ENCODE assay signal across 12 cellular contexts in genomic region chr2:47354013-47354816, GRCh38. TPM values are rescaled to one million over a fixed set of nuclear protein-coding genes. Genes with fewer than 3 reads are reported as not detected.
A peak's percentile ranks its signal among the peaks of the same experiment; 100 is the strongest.
DNase-seq lines count a peak whose midpoint lies in the region; ATAC-seq and TF ChIP-seq lines count a peak whose summit lies in the region.
"Had no signal": no experiment of that assay in that cellular context is flagged by ENCODE, and none has a peak within 500 bp of the region (broad histone marks: within the 10 kb centered on the region; RNA-seq: fewer than 3 reads in every experiment).

No MANE protein-coding gene starts in this region.

- DNase-seq in H4 (ENCODE audit: low spot score) (peak; percentile 81), RPMI7951 (ENCODE audit: low read depth) (peak; percentile 85), fibroblast of pulmonary artery (ENCODE audit: low read depth) (peak; percentile 41), progenitor cell of endocrine pancreas (ENCODE audit: low spot score, unreplicated experiment) (no peak), activated gamma-delta T cell (lab: John Stamatoyannopoulos, UW) (no peak)
- DNase-seq in activated T-cell treated with anti-CD3 and anti-CD28 coated beads, Interleukin-2, amount 50 U/mL, for 4 hours: no peak
- DNase-seq in effector CD8-positive, alpha-beta T cell (lab: John Stamatoyannopoulos, UW): no peak
- DNase-seq: activated T-cell treated with anti-CD3 and anti-CD28 coated beads for 4 hours, cortex of kidney, hypothalamus, NCI-H1092 had no signal

- H3K4me1 Mint-ChIP-seq in progenitor cell of endocrine pancreas (ENCODE audit: low read depth): peaks cover 17% of the 10 kb centered on the region
- no peaks in the 10 kb centered on the region for H3K4me1 Mint-ChIP-seq in activated T-cell treated with anti-CD3 and anti-CD28 coated beads, Interleukin-2, amount 50 U/mL, for 4 hours (ENCODE audit: low read depth)

- no peak for ATAC-seq in activated T-cell treated with anti-CD3 and anti-CD28 coated beads, Interleukin-2, amount 50 U/mL, for 4 hours
- no peak for ATAC-seq in GM18498 (IDR thresholded peaks at IDR 0.05; ENCODE audit: unreplicated experiment)

- H3K9me3 Mint-ChIP-seq in progenitor cell of endocrine pancreas (ENCODE audit: low read depth): no peaks in the 10 kb centered on the region
- H3K9me3 Mint-ChIP-seq in activated T-cell treated with anti-CD3 and anti-CD28 coated beads, Interleukin-2, amount 50 U/mL, for 4 hours: no peaks in the 10 kb centered on the region

- H3K27ac Mint-ChIP-seq in progenitor cell of endocrine pancreas: peak overlapping the region; percentile 62

- TF ChIP-seq CTCF in fibroblast of pulmonary artery (IDR thresholded peaks at IDR 0.05; ENCODE audit: low read length, missing control alignments) (no peak), progenitor cell of endocrine pancreas (IDR thresholded peaks at IDR 0.05; ENCODE audit: unreplicated experiment) (no peak)

- no peaks in the 10 kb centered on the region for H3K36me3 Mint-ChIP-seq in progenitor cell of endocrine pancreas (ENCODE audit: insufficient read depth)
- no peaks in the 10 kb centered on the region for H3K36me3 Mint-ChIP-seq in activated T-cell treated with anti-CD3 and anti-CD28 coated beads, Interleukin-2, amount 50 U/mL, for 4 hours (ENCODE audit: insufficient read depth)

- no peak overlapping the region for H3K4me3 Mint-ChIP-seq in progenitor cell of endocrine pancreas (ENCODE audit: low read depth)
- no peak overlapping the region for H3K4me3 Mint-ChIP-seq in activated T-cell treated with anti-CD3 and anti-CD28 coated beads, Interleukin-2, amount 50 U/mL, for 4 hours

- no peaks in the 10 kb centered on the region for H3K27me3 Mint-ChIP-seq in progenitor cell of endocrine pancreas
- no peaks in the 10 kb centered on the region for H3K27me3 Mint-ChIP-seq in activated T-cell treated with anti-CD3 and anti-CD28 coated beads, Interleukin-2, amount 50 U/mL, for 4 hours (ENCODE audit: low read depth)

- no peak overlapping the region for H3K4me3 ChIP-seq in fibroblast of pulmonary artery (replicated peaks; ENCODE audit: low read depth, low read length)

RNA-seq across cellular contexts. Expression of gene EPCAM, which starts 14.9 kb away (rescaled TPM):
- not detected in 2 replicates for total RNA-seq in H4 (2014; rRNA removed; shearing (Covaris generic))
- total RNA-seq in RPMI7951 (2014; rRNA removed; shearing (Covaris generic)): not detected in 2 replicates
- 393 and 397 TPM in 2 replicates for total RNA-seq in progenitor cell of endocrine pancreas
- 1 to 10 TPM in 1 of 3 donors, under 1 TPM in 2; 0.51 to 1.0 (median 0.90) TPM for total RNA-seq in activated T-cell treated with anti-CD3 and anti-CD28 coated beads, Interleukin-2, amount 50 U/mL, for 4 hours

RNA-seq across cellular contexts. Expression of gene MSH2, which starts 48.7 kb away (rescaled TPM):
- 38.0 and 44.1 TPM in 2 replicates for total RNA-seq in H4 (2014; rRNA removed; shearing (Covaris generic))
- total RNA-seq in RPMI7951 (2014; rRNA removed; shearing (Covaris generic)): 48.1 and 53.8 TPM in 2 replicates
- 61.2 and 63.3 TPM in 2 replicates for total RNA-seq in progenitor cell of endocrine pancreas
- total RNA-seq in activated T-cell treated with anti-CD3 and anti-CD28 coated beads, Interleukin-2, amount 50 U/mL, for 4 hours: 10 to 100 TPM; 44.1 to 54.0 (median 53.1) TPM

Comparison
In these comparisons a context has a peak if more than half of its experiments do, and no peak if none do; other contexts are left out.
1. DNase-seq: peak in H4 (single experiment), RPMI7951 (single experiment) and fibroblast of pulmonary artery (single experiment); none in progenitor cell of endocrine pancreas (single experiment), activated T-cell treated with anti-CD3 and anti-CD28 coated beads, Interleukin-2, amount 50 U/mL, for 4 hours (single experiment), activated gamma-delta T cell (single experiment) and effector CD8-positive, alpha-beta T cell (single experiment).
2. RNA of gene EPCAM, which starts 14.9 kb away (total RNA-seq): 393 to 397 TPM in progenitor cell of endocrine pancreas; 0.51 to 1.0 TPM in activated T-cell treated with anti-CD3 and anti-CD28 coated beads, Interleukin-2, amount 50 U/mL, for 4 hours, not detected in H4 and not detected in RPMI7951; every median in the first group is over 100 times any median in the second.